Comparison of ENCODE assay signal across 20 cellular contexts in genomic region chr12:14190694-14191093, GRCh38.
DNase-seq lines count a peak whose midpoint lies in the region; ATAC-seq, FAIRE-seq and TF ChIP-seq lines count a peak whose summit lies in the region.
"Had no signal": no experiment of that assay in that cellular context is flagged by ENCODE, and none has a peak within 500 bp of the region (broad histone marks: within the 10 kb centered on the region; RNA-seq: fewer than 3 reads in every experiment).

No MANE protein-coding gene starts in this region.

- in situ Hi-C loops in GM12878 (cut with MboI) = no loop called here

- intact Hi-C loops in GM12878 (cut with micrococcal nuclease; ENCODE audit: unreplicated experiment) = no loop called here

- 0% methylated on average over 1 of the region's 1 CpG for WGBS in GM12878 (ENCODE audit: insufficient coverage, insufficient replicate concordance, low lambda C conversion rate, missing lambda C conversion rate)

- H3K4me1 Mint-ChIP-seq in stimulated activated naive B cell treated with anti-CD40 and anti-IgM and Interleukin-4, amounts not matched to agents 10 μg/mL and 1 μg/mL and 100 μg/mL, for 72 hours = peaks cover 20 to 34% of the 10 kb centered on the region in 2 donors

- H3K9ac ChIP-seq in Karpas-422 (ENCODE audit: low read length) = no peak overlapping the region
- no peak overlapping the region for H3K9ac ChIP-seq in GM12878 (ENCODE audit: control insufficient read depth, insufficient read depth, low read length)
- H3K9ac ChIP-seq: BLaER1 had no signal

- no peaks in the 10 kb centered on the region for H3K36me3 Mint-ChIP-seq in stimulated activated naive B cell treated with anti-CD40 and anti-IgM and Interleukin-4, amounts not matched to agents 10 μg/mL and 1 μg/mL and 100 μg/mL, for 72 hours

- DNase-seq in EH (ENCODE audit: low read depth) (peak; percentile 34), Karpas-422 (peak; percentile 40), GM12878 (ENCODE audit: low read depth, low spot score) (no peak), hypothalamus (lab: John Stamatoyannopoulos, UW) (no peak), NCI-H2107 (lab: John Stamatoyannopoulos, UW) (no peak)
- DNase-seq in stimulated activated naive B cell treated with anti-CD40 and anti-IgM and Interleukin-4, amounts not matched to agents 10 μg/mL and 1 μg/mL and 100 μg/mL, for 72 hours = no peak
- no peak for DNase-seq in stimulated activated naive CD4-positive, alpha-beta T cell treated with Interleukin-2 at 50 U/mL for 16 hours (lab: John Stamatoyannopoulos, UW)
- DNase-seq: CD4-positive, alpha-beta T cell; COR-L47; DND-41; H7; KBM-7; MV-4-11; NCI-H1694; NCI-H2171 treated with DMSO at 0.1 percent for 48 hours; NCI-H524 treated with DMSO at 0.1 percent for 48 hours; PC-3; Right ventricle myocardium superior; T-helper 2 cell had no signal

- H4K20me1 ChIP-seq in Karpas-422 (ENCODE audit: insufficient read depth, low read depth, low read length) (no peaks in the 10 kb centered on the region), GM12878 (ENCODE audit: control insufficient read depth, insufficient read depth) (no peaks in the 10 kb centered on the region)
- H4K20me1 ChIP-seq: BLaER1 had no signal

- no peak overlapping the region for H3K27ac Mint-ChIP-seq in stimulated activated naive B cell treated with anti-CD40 and anti-IgM and Interleukin-4, amounts not matched to agents 10 μg/mL and 1 μg/mL and 100 μg/mL, for 72 hours
- H3K27ac Mint-ChIP-seq: CD4-positive, alpha-beta T cell had no signal

- H2AFZ ChIP-seq in Karpas-422 (ENCODE audit: low read length) (no peak overlapping the region), GM12878 (ENCODE audit: control insufficient read depth, low read depth, low read length) (no peak overlapping the region)

- CTCF ChIA-PET in GM12878 (lab: Yijun Ruan, JAX) = no interaction called here

- TF ChIP-seq POLR2A in GM12878 (IDR thresholded peaks at IDR 0.05; ENCODE audit: low read depth, low read length) = no peak

- ATAC-seq in GM12878 = no peak
- peak; percentile 23 to 37 for ATAC-seq in stimulated activated naive B cell treated with anti-CD40 and anti-IgM and Interleukin-4, amounts not matched to agents 10 μg/mL and 1 μg/mL and 100 μg/mL, for 72 hours (replicated peaks)
- ATAC-seq: PC-3 had no signal

- H3K27me3 Mint-ChIP-seq in stimulated activated naive B cell treated with anti-CD40 and anti-IgM and Interleukin-4, amounts not matched to agents 10 μg/mL and 1 μg/mL and 100 μg/mL, for 72 hours = peaks cover 0 to 7% of the 10 kb centered on the region in 2 donors

- H3K9me3 ChIP-seq in Karpas-422 (ENCODE audit: low read length) = no peaks in the 10 kb centered on the region
- H3K9me3 ChIP-seq in GM12878 (replicated peaks; ENCODE audit: control insufficient read depth, insufficient read depth, low read length) = no peaks in the 10 kb centered on the region; the same call in 1 of the 3 replicates
- H3K9me3 ChIP-seq: BLaER1 had no signal

- H3K4me3 ChIP-seq in Karpas-422 (ENCODE audit: low read length) (no peak overlapping the region), GM12878 (no peak overlapping the region)
- H3K4me3 ChIP-seq: BLaER1 had no signal

- RAD21 ChIA-PET in GM12878 (lab: Charles Lee; ENCODE audit: unreplicated experiment) = no interaction called here

- H3K79me2 ChIP-seq in Karpas-422 (ENCODE audit: low read length) = no peaks in the 10 kb centered on the region
- H3K79me2 ChIP-seq in GM12878 (ENCODE audit: control insufficient read depth, insufficient read depth, low read length) = no peaks in the 10 kb centered on the region

- SMC1A ChIA-PET in GM12878 (lab: Charles Lee; ENCODE audit: uncharacterized antibody, unreplicated experiment) = interaction anchor here (1.1 kb wide), 1 partner anchor 10 kb away, joined by 4 read pairs; no protein-coding TSS in a partner anchor

- peak; percentile 23 for FAIRE-seq in GM12878 (lab: Jason Lieb, UNC)

- POLR2A ChIA-PET in GM12878 (lab: Charles Lee) = no interaction called here

- H3K27ac ChIP-seq in Karpas-422 (ENCODE audit: low read length) (no peak overlapping the region; the same call in 1 of the 2 replicates), GM12878 (ENCODE audit: control insufficient read depth, insufficient read depth) (no peak overlapping the region)
- H3K27ac ChIP-seq: BLaER1 had no signal

- H3K4me2 ChIP-seq in Karpas-422 (ENCODE audit: low read depth, low read length, poor library complexity, severe bottlenecking) (peak overlapping the region; percentile 17), GM12878 (ENCODE audit: control insufficient read depth, insufficient read depth) (no peak overlapping the region)
- H3K4me2 ChIP-seq: BLaER1 had no signal

- no peaks in the 10 kb centered on the region for H3K9me2 ChIP-seq in Karpas-422 (replicated peaks; ENCODE audit: insufficient read depth, low read length)

- no peak for TF ChIP-seq EP300 in GM12878 (IDR thresholded peaks at IDR 0.05; ENCODE audit: borderline replicate concordance in 1 of 2, control insufficient read depth in 1 of 2, low read depth in 2 of 2, low read length in 2 of 2)

- TF ChIP-seq RAD21 in GM12878 (IDR thresholded peaks at IDR 0.05; ENCODE audit: insufficient read depth, low read depth, low read length) = no peak

- H3K36me3 ChIP-seq in Karpas-422 (ENCODE audit: insufficient read depth, low read length) = no peaks in the 10 kb centered on the region
- H3K36me3 ChIP-seq in GM12878 (ENCODE audit: control insufficient read depth in 2 of 2, insufficient read depth in 2 of 2, low read length in 1 of 2) = no peaks in the 10 kb centered on the region
- H3K36me3 ChIP-seq: BLaER1 had no signal

- H3K27me3 ChIP-seq in Karpas-422 (ENCODE audit: low read length) = no peaks in the 10 kb centered on the region
- H3K27me3 ChIP-seq in GM12878 (replicated peaks in 1 of 2; ENCODE audit: control insufficient read depth in 2 of 2, insufficient read depth in 2 of 2, low read length in 1 of 2) = no peaks in the 10 kb centered on the region
- H3K27me3 ChIP-seq: BLaER1 had no signal

- BruUV-seq in GM12878 (replicated peaks; lab: Mats Ljungman, UMichigan) = no TSS peak

- H3K4me1 ChIP-seq in Karpas-422 (ENCODE audit: low read length) (peaks cover 69% of the 10 kb centered on the region), GM12878 (ENCODE audit: control insufficient read depth, insufficient read depth, low read length) (no peaks in the 10 kb centered on the region)

- no peak for TF ChIP-seq CTCF in GM12878 (IDR thresholded peaks at IDR 0.05 in 2 of 3, conservative IDR thresholded peaks at IDR 0.05 in 1 of 3; ENCODE audit: control insufficient read depth in 2 of 3, extremely low read depth in 1 of 3, insufficient read depth in 1 of 3, low read depth in 3 of 3, low read length in 3 of 3)

- H3K9me3 Mint-ChIP-seq in stimulated activated naive B cell treated with anti-CD40 and anti-IgM and Interleukin-4, amounts not matched to agents 10 μg/mL and 1 μg/mL and 100 μg/mL, for 72 hours = no peaks in the 10 kb centered on the region
- H3K9me3 Mint-ChIP-seq: CD4-positive, alpha-beta T cell had no signal

- peak overlapping the region in 1 of 2 donors; percentile 5 for H3K4me3 Mint-ChIP-seq in stimulated activated naive B cell treated with anti-CD40 and anti-IgM and Interleukin-4, amounts not matched to agents 10 μg/mL and 1 μg/mL and 100 μg/mL, for 72 hours
- H3K4me3 Mint-ChIP-seq: CD4-positive, alpha-beta T cell had no signal

TF ChIP-seq in GM12878, 131 proteins besides CTCF, POLR2A, EP300 and RAD21 (continues in another document):
- TF ChIP-seq CBX3 (IDR thresholded peaks at IDR 0.05; ENCODE audit: borderline replicate concordance, low read depth) = no peak
- TF ChIP-seq ZNF622 (IDR thresholded peaks at IDR 0.05) = no peak
- no peak for TF ChIP-seq JUNB (IDR thresholded peaks at IDR 0.05)
- TF ChIP-seq SIN3A (IDR thresholded peaks at IDR 0.05; ENCODE audit: low read depth, low read length) = no peak
- no peak for TF ChIP-seq CBFB (IDR thresholded peaks at IDR 0.05; ENCODE audit: low read depth)
- no peak for TF ChIP-seq MEF2A (IDR thresholded peaks at IDR 0.05; ENCODE audit: insufficient read depth, low read depth, low read length)
- TF ChIP-seq RELB (IDR thresholded peaks at IDR 0.05; ENCODE audit: low read depth) = no peak
- no peak for TF ChIP-seq ELK1 (IDR thresholded peaks at IDR 0.05; ENCODE audit: low read depth, low read length)
- no peak for TF ChIP-seq YY1 (IDR thresholded peaks at IDR 0.05; ENCODE audit: low read depth, low read length)
- no peak for TF ChIP-seq MTA3 (IDR thresholded peaks at IDR 0.05; ENCODE audit: borderline replicate concordance, low read length)
- no peak for TF ChIP-seq BCL11A (IDR thresholded peaks at IDR 0.05; ENCODE audit: low read depth, low read length)

Comparison
In these comparisons a context has a peak if more than half of its experiments do, and no peak if none do; other contexts are left out.
1. DNase-seq: peak in EH (single experiment) and Karpas-422 (single experiment); none in GM12878 (single experiment), stimulated activated naive B cell treated with anti-CD40 and anti-IgM and Interleukin-4, amounts not matched to agents 10 μg/mL and 1 μg/mL and 100 μg/mL, for 72 hours (single experiment), stimulated activated naive CD4-positive, alpha-beta T cell treated with Interleukin-2 at 50 U/mL for 16 hours (single experiment), hypothalamus (0 of 51) and NCI-H2107 (single experiment).